ENCODE assay signal across 8 cellular contexts in genomic region chr17:38428643-38429371, GRCh38. TPM values are rescaled to one million over a fixed set of nuclear protein-coding genes. Genes with fewer than 3 reads are reported as not detected.
DNase-seq lines count a peak whose midpoint lies in the region; TF ChIP-seq lines count a peak whose summit lies in the region.

No MANE protein-coding gene starts in this region.

- H3K36me3 ChIP-seq in Peyer's patch (no peaks in the 10 kb centered on the region), stomach (no peaks in the 10 kb centered on the region)

- H3K27me3 ChIP-seq in Peyer's patch = no peaks in the 10 kb centered on the region
- no peaks in the 10 kb centered on the region for H3K27me3 ChIP-seq in stomach

- intact Hi-C loops in lower leg skin (cut with DNase I; ENCODE audit: low total_unique reads) = loop anchor here (10.0 kb wide), 1 partner anchor 56 kb away; no protein-coding TSS in a partner anchor
- intact Hi-C loops in stomach (cut with DNase I; ENCODE audit: low total_unique reads) = loop anchor here (10.0 kb wide), 1 partner anchor 46 kb away; no protein-coding TSS in a partner anchor

- H3K4me1 ChIP-seq in Peyer's patch (peaks cover 0 to 15% (median 10%) of the 10 kb centered on the region in 4 donors), stomach (peaks cover 18 to 64% (median 38%) of the 10 kb centered on the region in 4 donors)

- H3K9me3 ChIP-seq in Peyer's patch (no peaks in the 10 kb centered on the region), stomach (no peaks in the 10 kb centered on the region)

- H3K4me3 ChIP-seq in GM12864 (ENCODE audit: low read depth, low read length) = peak overlapping the region; percentile 74
- H3K4me3 ChIP-seq in Peyer's patch = peak overlapping the region; percentile 63 to 78 (median 68)
- H3K4me3 ChIP-seq in lower leg skin (ENCODE audit: low read depth, poor library complexity, severe bottlenecking) = peak overlapping the region; percentile 65
- peak overlapping the region; percentile 77 to 94 (median 86) for H3K4me3 ChIP-seq in stomach

- peak overlapping the region; percentile 62 to 79 (median 72) for H3K27ac ChIP-seq in Peyer's patch
- peak overlapping the region; percentile 74 to 94 (median 88) for H3K27ac ChIP-seq in stomach

- TF ChIP-seq CTCF in GM12864 (IDR thresholded peaks at IDR 0.05; ENCODE audit: low read depth, low read length, missing control alignments) (no peak), Peyer's patch (IDR thresholded peaks at IDR 0.05) (no peak), lower leg skin (IDR thresholded peaks at IDR 0.05) (no peak), stomach (IDR thresholded peaks at IDR 0.05) (no peak)

- no peak for DNase-seq in GM12864 (ENCODE audit: low read depth)
- no peak for DNase-seq in Peyer's patch
- peak; percentile 79 for DNase-seq in ecto neural progenitor cell (ENCODE audit: low spot score)
- peak in 1 of 2 donors; percentile 90 for DNase-seq in lower leg skin (ENCODE audit: low spot score in 2 of 2)
- peak; percentile 44 for DNase-seq in stomach
- no peak for DNase-seq in NCI-H748 treated with DMSO at 0.1 percent for 48 hours (lab: John Stamatoyannopoulos, UW)
- no peak for DNase-seq in GM19238 (ENCODE audit: insufficient read length, low spot score)
- DNase-seq in LoVo (ENCODE audit: low spot score) = no peak

- 1 to 2% methylated on average over 8 to 33 of the region's 56 CpGs for WGBS in lower leg skin, 2 donors
- 1 to 60% (median 4%) methylated on average over 1 to 56 of the region's 56 CpGs for WGBS in stomach, 5 donors

- no peak for TF ChIP-seq EP300 in stomach (IDR thresholded peaks at IDR 0.05)

- TF ChIP-seq POLR2A in Peyer's patch (IDR thresholded peaks at IDR 0.05) (no peak), lower leg skin (IDR thresholded peaks at IDR 0.05) (no peak), stomach (IDR thresholded peaks at IDR 0.05) (no peak)

RNA-seq across cellular contexts. Expression of gene ARHGAP23, which starts 0.5 kb away (rescaled TPM):
- 10 to 100 TPM in 2 of 4 donors, 1 to 10 TPM in 1, under 1 TPM in 1; 0.88 to 36.3 (median 8.9) TPM for total RNA-seq in Peyer's patch
- 100 to 1,000 TPM; 127 to 201 (median 149) TPM for total RNA-seq in lower leg skin
- total RNA-seq in stomach = 10 to 100 TPM; 23.9 to 55.5 (median 30.1) TPM
- 10 to 100 TPM in 1 of 3 donors, 1 to 10 TPM in 2; 4.0 to 18.8 (median 6.6) TPM for polyA plus RNA-seq in stomach

Comparison
In these comparisons a context has a peak if more than half of its experiments do, and no peak if none do; other contexts are left out.
1. DNase-seq: peak in ecto neural progenitor cell (single experiment) and stomach (single experiment); none in GM12864 (single experiment), Peyer's patch (0 of 3), NCI-H748 treated with DMSO at 0.1 percent for 48 hours (single experiment), GM19238 (single experiment) and LoVo (single experiment).
2. Peak in every context shown above with its lines, with median percentiles within 50 percentile points of each other: H3K4me3 ChIP-seq.